Comparison of ENCODE assay signal across 1 cellular context in the genomic region with DNA sequence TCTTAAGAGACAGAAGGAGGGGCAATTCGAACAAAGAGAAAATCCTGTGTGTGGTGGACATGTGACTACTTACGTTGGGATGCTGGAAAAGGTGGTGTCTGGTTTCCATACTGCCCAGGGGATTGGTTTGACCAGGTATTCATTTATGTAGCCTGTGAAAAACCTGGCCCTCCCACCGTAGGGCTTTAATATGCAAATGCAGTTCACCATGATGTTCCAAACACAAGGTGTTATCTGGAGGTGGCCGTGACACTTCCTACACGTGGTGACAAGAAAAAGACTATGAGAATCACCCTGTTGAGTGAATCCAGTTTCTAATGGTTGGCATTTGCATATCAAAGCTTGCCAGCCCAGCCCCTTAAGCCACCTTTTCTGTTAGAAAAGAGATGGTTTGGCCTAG.
A peak's percentile ranks its signal among the peaks of the same experiment; 100 is the strongest.
TF ChIP-seq lines count a peak whose summit lies in the region.

No MANE protein-coding gene starts in this region.

TF ChIP-seq in GM23338, 12 proteins besides CTCF, POLR2A, EP300 and RAD21 (continued from another document):
- TF ChIP-seq ZNF462 (CRISPR knock-in tag; IDR thresholded peaks at IDR 0.05), result peak; percentile 38; the same call in 1 of the 2 replicates
- no peak for TF ChIP-seq ETS1 (IDR thresholded peaks at IDR 0.05)
